In genomic region chr12:47938594-47938993, GRCh38 we compare ENCODE assay signal across 1 cellular context.
TF ChIP-seq lines count a peak whose summit lies in the region.

No MANE protein-coding gene starts in this region.

TF ChIP-seq in IMR-90, 13 proteins besides CTCF, POLR2A, EP300 and RAD21:
- no peak for TF ChIP-seq RCOR1 (IDR thresholded peaks at IDR 0.05; ENCODE audit: insufficient replicate concordance, low read length)
- TF ChIP-seq RFX5 (IDR thresholded peaks at IDR 0.05; ENCODE audit: low read depth, low read length), result no peak
- no peak for TF ChIP-seq USF2 (IDR thresholded peaks at IDR 0.05; ENCODE audit: low read depth, low read length)
- no peak for TF ChIP-seq SMC3 (IDR thresholded peaks at IDR 0.05; ENCODE audit: low read depth, low read length)
- TF ChIP-seq CHD1 (IDR thresholded peaks at IDR 0.05; ENCODE audit: low read depth, low read length), result no peak
- TF ChIP-seq, protein P1, sequence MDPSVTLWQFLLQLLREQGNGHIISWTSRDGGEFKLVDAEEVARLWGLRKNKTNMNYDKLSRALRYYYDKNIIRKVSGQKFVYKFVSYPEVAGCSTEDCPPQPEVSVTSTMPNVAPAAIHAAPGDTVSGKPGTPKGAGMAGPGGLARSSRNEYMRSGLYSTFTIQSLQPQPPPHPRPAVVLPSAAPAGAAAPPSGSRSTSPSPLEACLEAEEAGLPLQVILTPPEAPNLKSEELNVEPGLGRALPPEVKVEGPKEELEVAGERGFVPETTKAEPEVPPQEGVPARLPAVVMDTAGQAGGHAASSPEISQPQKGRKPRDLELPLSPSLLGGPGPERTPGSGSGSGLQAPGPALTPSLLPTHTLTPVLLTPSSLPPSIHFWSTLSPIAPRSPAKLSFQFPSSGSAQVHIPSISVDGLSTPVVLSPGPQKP (IDR thresholded peaks at IDR 0.05; ENCODE audit: borderline replicate concordance, low read depth, low read length), result no peak
- TF ChIP-seq MXI1 (IDR thresholded peaks at IDR 0.05; ENCODE audit: borderline replicate concordance, low read depth, low read length), result no peak
- TF ChIP-seq BHLHE40 (IDR thresholded peaks at IDR 0.05; ENCODE audit: low read depth, low read length), result no peak
- TF ChIP-seq MAFK (IDR thresholded peaks at IDR 0.05; ENCODE audit: low read depth, low read length), result no peak
- TF ChIP-seq CEBPB (IDR thresholded peaks at IDR 0.05; ENCODE audit: low read depth, low read length), result no peak
- TF ChIP-seq MAZ (IDR thresholded peaks at IDR 0.05; ENCODE audit: borderline replicate concordance, low read depth, low read length), result no peak
- no peak for TF ChIP-seq FOS (IDR thresholded peaks at IDR 0.05; ENCODE audit: low read depth, low read length)
- no peak for TF ChIP-seq NFE2L2 (IDR thresholded peaks at IDR 0.05; ENCODE audit: low read depth, low read length)
